Comparison of ENCODE assay signal across 15 cellular contexts in the genomic region with DNA sequence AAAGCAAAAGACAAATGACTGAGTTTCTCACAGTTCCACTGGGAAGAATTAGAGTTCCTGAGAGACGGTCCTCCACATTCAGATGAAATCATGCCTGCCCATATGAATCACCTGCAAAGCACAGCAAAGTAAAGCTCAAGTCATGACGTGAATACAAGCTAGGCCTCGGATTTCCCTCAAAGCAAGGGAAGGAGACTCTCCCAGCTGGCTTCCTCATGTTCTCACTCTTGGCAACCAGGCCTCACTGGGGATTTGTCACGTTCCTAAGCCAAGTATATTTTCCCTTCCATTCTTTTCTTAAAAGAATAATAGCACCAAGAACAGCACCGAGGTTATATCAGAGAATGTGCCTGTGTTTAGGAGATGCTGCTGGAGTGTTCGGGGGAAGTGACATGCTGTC. TPM values are rescaled to one million over a fixed set of nuclear protein-coding genes. Genes with fewer than 3 reads are reported as not detected.
A peak's percentile ranks its signal among the peaks of the same experiment; 100 is the strongest.
DNase-seq lines count a peak whose midpoint lies in the region; ATAC-seq, FAIRE-seq and TF ChIP-seq lines count a peak whose summit lies in the region.
"Had no signal": no experiment of that assay in that cellular context is flagged by ENCODE, and none has a peak within 500 bp of the region (broad histone marks: within the 10 kb centered on the region; RNA-seq: fewer than 3 reads in every experiment).

No MANE protein-coding gene starts in this region.

- peak overlapping the region; percentile 3 for H3K4me2 ChIP-seq in astrocyte (ENCODE audit: low read length)

- peaks cover 6% of the 10 kb centered on the region for H3K9me3 Mint-ChIP-seq in astrocyte (ENCODE audit: unreplicated experiment)

- peak; percentile 37 for FAIRE-seq in astrocyte (lab: Jason Lieb, UNC)

- peaks cover 13% of the 10 kb centered on the region for H3K4me1 ChIP-seq in astrocyte (ENCODE audit: insufficient read depth, low read length)
- peaks cover 22% of the 10 kb centered on the region for H3K4me1 ChIP-seq in foreskin keratinocyte
- H3K4me1 ChIP-seq: SJCRH30 had no signal

- H3K4me1 Mint-ChIP-seq in astrocyte (ENCODE audit: low read depth, unreplicated experiment), result peaks cover 22% of the 10 kb centered on the region

- H3K27me3 ChIP-seq in astrocyte (ENCODE audit: insufficient read depth, low read length), result no peaks in the 10 kb centered on the region
- no peaks in the 10 kb centered on the region for H3K27me3 ChIP-seq in foreskin keratinocyte
- H3K27me3 ChIP-seq: SJCRH30 had no signal

- peak; percentile 91 for DNase-seq in GM04504 (ENCODE audit: low read depth)
- DNase-seq in astrocyte (ENCODE audit: low read depth), result peak; percentile 94
- peak; percentile 87 to 96 for DNase-seq in foreskin keratinocyte
- peak; percentile 62 for DNase-seq in sciatic nerve (ENCODE audit: low spot score)
- no peak for DNase-seq in NCI-H1417 treated with DMSO at 0.1 percent for 48 hours (lab: John Stamatoyannopoulos, UW)
- no peak for DNase-seq in central memory CD4-positive, alpha-beta T cell
- DNase-seq in GM19240 (ENCODE audit: insufficient read length, low spot score), result no peak
- DNase-seq: activated CD4-positive, CD25-positive, alpha-beta regulatory T cell treated with anti-CD3 and anti-CD28 coated beads, Interleukin-2, amount 50 U/mL, for 72 hours; H7; Karpas-422; NCI-H446; SJCRH30; stimulated activated CD8-positive, alpha-beta memory T cell treated with anti-CD3 and anti-CD28 coated beads, Interleukin-4, amount 100 ng/mL, for 48 hours had no signal

- H3K36me3 Mint-ChIP-seq in astrocyte (ENCODE audit: low read depth, unreplicated experiment), result no peaks in the 10 kb centered on the region

- H3K9ac ChIP-seq in astrocyte (ENCODE audit: low read length), result peak overlapping the region; percentile 36

- H3K27me3 Mint-ChIP-seq in astrocyte (ENCODE audit: low read depth, unreplicated experiment), result peaks cover 4% of the 10 kb centered on the region

- H3K79me2 ChIP-seq in astrocyte (ENCODE audit: insufficient read depth, low read length), result no peaks in the 10 kb centered on the region

- peak overlapping the region; percentile 53 for H3K27ac ChIP-seq in astrocyte (ENCODE audit: low read depth, low read length)
- peak overlapping the region; percentile 56 for H3K27ac ChIP-seq in foreskin keratinocyte
- H3K27ac ChIP-seq: SJCRH30 had no signal

- peak; percentile 63 for ATAC-seq in foreskin keratinocyte
- peak; percentile 28 for ATAC-seq in sciatic nerve
- ATAC-seq in HG03432 (IDR thresholded peaks at IDR 0.05; ENCODE audit: unreplicated experiment), result no peak

- TF ChIP-seq CTCF in astrocyte (IDR thresholded peaks at IDR 0.05; ENCODE audit: insufficient read depth, low read depth, low read length), result no peak
- TF ChIP-seq CTCF in foreskin keratinocyte (conservative IDR thresholded peaks at IDR 0.05), result no peak

- H4K20me1 ChIP-seq in astrocyte (ENCODE audit: insufficient read depth, low read length), result no peaks in the 10 kb centered on the region

- no peaks in the 10 kb centered on the region for H3K9me3 ChIP-seq in astrocyte (ENCODE audit: insufficient read depth, low read depth, low read length)
- H3K9me3 ChIP-seq: SJCRH30 had no signal

- no peak overlapping the region for H3K4me3 Mint-ChIP-seq in astrocyte (ENCODE audit: unreplicated experiment)

- intact Hi-C loops in sciatic nerve (cut with DNase I), result no loop called here

- H2AFZ ChIP-seq in astrocyte (ENCODE audit: low read depth, low read length), result peak overlapping the region; percentile 46

- H3K4me3 ChIP-seq in astrocyte (ENCODE audit: insufficient read depth, low read depth, low read length), result no peak overlapping the region
- H3K4me3 ChIP-seq: SJCRH30 had no signal

- no peaks in the 10 kb centered on the region for H3K36me3 ChIP-seq in astrocyte (ENCODE audit: insufficient read depth, low read length)
- H3K36me3 ChIP-seq: SJCRH30 had no signal

- H3K27ac Mint-ChIP-seq in astrocyte (ENCODE audit: unreplicated experiment), result peak overlapping the region; percentile 73

RNA-seq across cellular contexts. Expression of a gene that starts 47.0 kb away (rescaled TPM):
- total RNA-seq in astrocyte (4.4 and 5.7 TPM in 2 replicates), foreskin keratinocyte (5.9 and 6.4 TPM in 2 replicates), sciatic nerve (0.31 TPM)
- polyA plus RNA-seq in foreskin keratinocyte, result 4.1 and 5.1 TPM in 2 replicates
- total RNA-seq: dermis microvascular lymphatic vessel endothelial cell had no signal

Comparison
In these comparisons a context has a peak if more than half of its experiments do, and no peak if none do; other contexts are left out.
1. DNase-seq: peak in GM04504 (single experiment), astrocyte (single experiment), foreskin keratinocyte (2 of 2) and sciatic nerve (single experiment); none in NCI-H1417 treated with DMSO at 0.1 percent for 48 hours (single experiment), central memory CD4-positive, alpha-beta T cell (single experiment) and GM19240 (single experiment).